Comparison of ENCODE assay signal across 10 cellular contexts in genomic region chr17:68289936-68290267, GRCh38. TPM values are rescaled to one million over a fixed set of nuclear protein-coding genes. Genes with fewer than 3 reads are reported as not detected.
DNase-seq lines count a peak whose midpoint lies in the region; ATAC-seq and TF ChIP-seq lines count a peak whose summit lies in the region.
"Had no signal": no experiment of that assay in that cellular context is flagged by ENCODE, and none has a peak within 500 bp of the region (broad histone marks: within the 10 kb centered on the region; RNA-seq: fewer than 3 reads in every experiment).

No MANE protein-coding gene starts in this region.

- no peaks in the 10 kb centered on the region for H3K9me3 Mint-ChIP-seq in activated naive CD4-positive, alpha-beta T cell treated with anti-CD3 and anti-CD28 coated beads, Interleukin-2, amount 10 ng/mL, durations not matched to agents 7 days and 5 days
- H3K9me3 Mint-ChIP-seq: activated naive CD4-positive, alpha-beta T cell treated with anti-CD3 and anti-CD28 coated beads, Interleukin-2, amount 50 U/mL, for 72 hours had no signal

- peaks cover 55% of the 10 kb centered on the region for H3K4me1 Mint-ChIP-seq in activated naive CD4-positive, alpha-beta T cell treated with anti-CD3 and anti-CD28 coated beads, Interleukin-2, amount 10 ng/mL, durations not matched to agents 7 days and 5 days

- 5 to 11% methylated on average over 9 of the region's 9 CpGs for WGBS in testis, 2 donors

- CTCF ChIA-PET in activated naive CD4-positive, alpha-beta T cell treated with anti-CD3 and anti-CD28 coated beads, Interleukin-2, amount 10 ng/mL, durations not matched to agents 7 days and 5 days (lab: Charles Lee): interaction anchor here (0.7 to 1.4 kb wide), 3 partner anchors 27 to 172 kb away, joined by 3 to 4 read pairs (median 4); no protein-coding TSS in a partner anchor

- H3K9me3 ChIP-seq in WERI-Rb-1 (ENCODE audit: severe bottlenecking): no peaks in the 10 kb centered on the region
- no peaks in the 10 kb centered on the region for H3K9me3 ChIP-seq in testis

- TF ChIP-seq POLR2A in testis (IDR thresholded peaks at IDR 0.05): no peak

- H3K27ac ChIP-seq in WERI-Rb-1 (peak overlapping the region; percentile 98), testis (peak overlapping the region; percentile 2 to 16)

- H3K4me3 ChIP-seq in WERI-Rb-1 (ENCODE audit: low read depth, low read length) (peak overlapping the region; percentile 93), testis (peak overlapping the region; percentile 64 to 66)

- ATAC-seq in GM21786 (IDR thresholded peaks at IDR 0.05; ENCODE audit: unreplicated experiment): no peak
- ATAC-seq: left cardiac atrium had no signal

- intact Hi-C loops in testis (cut with DNase I; ENCODE audit: low total_unique reads): no loop called here

- H3K27me3 ChIP-seq in WERI-Rb-1 (ENCODE audit: insufficient read depth, low read depth, severe bottlenecking) (no peaks in the 10 kb centered on the region), testis (no peaks in the 10 kb centered on the region)

- peaks cover 19% of the 10 kb centered on the region for H3K27me3 Mint-ChIP-seq in activated naive CD4-positive, alpha-beta T cell treated with anti-CD3 and anti-CD28 coated beads, Interleukin-2, amount 10 ng/mL, durations not matched to agents 7 days and 5 days

- H3K4me1 ChIP-seq in testis: no peaks in the 10 kb centered on the region

- H3K36me3 Mint-ChIP-seq in activated naive CD4-positive, alpha-beta T cell treated with anti-CD3 and anti-CD28 coated beads, Interleukin-2, amount 10 ng/mL, durations not matched to agents 7 days and 5 days: peaks cover 8% of the 10 kb centered on the region

- DNase-seq in activated naive CD4-positive, alpha-beta T cell treated with anti-CD3 and anti-CD28 coated beads, Interleukin-2, amount 10 ng/mL, durations not matched to agents 7 days and 5 days: no peak
- no peak for DNase-seq in activated naive CD4-positive, alpha-beta T cell treated with anti-CD3 and anti-CD28 coated beads, Interleukin-2, amount 50 U/mL, for 16 hours
- no peak for DNase-seq in WERI-Rb-1
- DNase-seq in iris pigment epithelial cell (ENCODE audit: low read depth): peak; percentile 18
- DNase-seq in testis: no peak
- no peak for DNase-seq in stimulated activated naive CD4-positive, alpha-beta T cell (lab: John Stamatoyannopoulos, UW)
- DNase-seq in 8988T: no peak

- peaks cover 4% of the 10 kb centered on the region for H3K36me3 ChIP-seq in WERI-Rb-1
- H3K36me3 ChIP-seq in testis (ENCODE audit: low read depth, missing control alignments): no peaks in the 10 kb centered on the region

- peak overlapping the region; percentile 97 for H3K27ac Mint-ChIP-seq in activated naive CD4-positive, alpha-beta T cell treated with anti-CD3 and anti-CD28 coated beads, Interleukin-2, amount 10 ng/mL, durations not matched to agents 7 days and 5 days

- TF ChIP-seq CTCF in WERI-Rb-1 (IDR thresholded peaks at IDR 0.05; ENCODE audit: low read depth, low read length) (no peak), testis (IDR thresholded peaks at IDR 0.05) (no peak)

- H3K4me3 Mint-ChIP-seq in activated naive CD4-positive, alpha-beta T cell treated with anti-CD3 and anti-CD28 coated beads, Interleukin-2, amount 10 ng/mL, durations not matched to agents 7 days and 5 days: peak overlapping the region; percentile 98

RNA-seq across cellular contexts. Expression of gene SLC16A6, which starts 1.0 kb away (rescaled TPM):
- 1 to 10 TPM; 1.5 to 1.9 TPM for total RNA-seq in testis
- polyA plus RNA-seq in testis (ENCODE audit: insufficient read depth, low read depth, low replicate concordance): 2.2 TPM

RNA-seq across cellular contexts. Expression of gene ARSG, which starts 1.4 kb away (rescaled TPM):
- total RNA-seq in testis: 10 to 100 TPM; 12.5 to 16.9 TPM
- 7.4 TPM for polyA plus RNA-seq in testis (ENCODE audit: insufficient read depth, low read depth, low replicate concordance)

RNA-seq across cellular contexts. Expression of gene AMZ2, which starts 42.1 kb away (rescaled TPM):
- 100 to 1,000 TPM; 143 to 201 TPM for total RNA-seq in testis
- polyA plus RNA-seq in testis (ENCODE audit: insufficient read depth, low read depth, low replicate concordance): 457 TPM
